ENCODE assay signal across 10 cellular contexts in genomic region chr4:55865228-55865806, GRCh38. TPM values are rescaled to one million over a fixed set of nuclear protein-coding genes. Genes with fewer than 3 reads are reported as not detected.
DNase-seq lines count a peak whose midpoint lies in the region; TF ChIP-seq lines count a peak whose summit lies in the region.
"Had no signal": no experiment of that assay in that cellular context is flagged by ENCODE, and none has a peak within 500 bp of the region (broad histone marks: within the 10 kb centered on the region; RNA-seq: fewer than 3 reads in every experiment).

No MANE protein-coding gene starts in this region.

- peak overlapping the region; percentile 84 for H3K9ac ChIP-seq in mesenchymal stem cell (ENCODE audit: low read length)

- POLR2A ChIA-PET in MCF 10A (lab: Yijun Ruan, JAX), result interaction anchor here (0.6 to 6.4 kb wide), 16 partner anchors 10 to 571 kb away, joined by 3 to 87 read pairs (median 4); partner anchors contain the start of genes EXOC1 and PAICS

- no peak overlapping the region for H3K18ac ChIP-seq in mesenchymal stem cell (ENCODE audit: low read depth in 1 of 2, low read length in 2 of 2)

- no peak overlapping the region for H2BK15ac ChIP-seq in mesenchymal stem cell (ENCODE audit: low read depth, poor library complexity, severe bottlenecking)

- H3K4me1 Mint-ChIP-seq in MCF 10A (ENCODE audit: insufficient read depth, unreplicated experiment), result peaks cover 22% of the 10 kb centered on the region

- no peak overlapping the region for H3K14ac ChIP-seq in mesenchymal stem cell (ENCODE audit: low read length in 2 of 2)

- DNase-seq in ACHN (peak; percentile 21), HT1080 (ENCODE audit: low read depth) (peak; percentile 81), MCF 10A (ENCODE audit: unreplicated experiment) (peak; percentile 48), mesenchymal stem cell (peak; percentile 54), D341Med (ENCODE audit: low spot score) (no peak), NCI-H1694 (lab: John Stamatoyannopoulos, UW) (no peak), LoVo (ENCODE audit: low spot score) (no peak)
- no peak for DNase-seq in central memory CD4-positive, alpha-beta T cell
- DNase-seq: naive thymus-derived CD8-positive, alpha-beta T cell; NCI-H446 had no signal

- H3K4me2 ChIP-seq in mesenchymal stem cell (ENCODE audit: low read length, poor library complexity, severe bottlenecking), result peak overlapping the region; percentile 4

- CTCF ChIA-PET in MCF 10A (lab: Yijun Ruan, JAX), result interaction anchor here (0.6 to 2.9 kb wide), 11 partner anchors 13 to 894 kb away, joined by 3 to 13 read pairs (median 4); no protein-coding TSS in a partner anchor

- H3K4ac ChIP-seq in mesenchymal stem cell (ENCODE audit: low read depth in 1 of 2, low read length in 2 of 2), result peak overlapping the region in 1 of 2 experiments; percentile 49

- no peak overlapping the region for H2BK12ac ChIP-seq in mesenchymal stem cell (ENCODE audit: low read length in 2 of 2)

- peak overlapping the region; percentile 11 for H2AFZ ChIP-seq in mesenchymal stem cell (ENCODE audit: low read depth, low read length)

- no peak overlapping the region for H4K8ac ChIP-seq in mesenchymal stem cell (ENCODE audit: low read length)

- 18% methylated on average over 2 of the region's 2 CpGs for WGBS in mesenchymal stem cell

- no peaks in the 10 kb centered on the region for H3K27me3 Mint-ChIP-seq in MCF 10A (ENCODE audit: insufficient read depth, unreplicated experiment)
- H3K27me3 Mint-ChIP-seq: naive thymus-derived CD8-positive, alpha-beta T cell had no signal

- H3K27ac Mint-ChIP-seq in MCF 10A (ENCODE audit: low read depth, unreplicated experiment), result peak overlapping the region; percentile 89

- peak overlapping the region in 1 of 2 experiments; percentile 58 for H3K4me3 ChIP-seq in mesenchymal stem cell (ENCODE audit: insufficient read depth in 1 of 2, low read depth in 1 of 2, low read length in 2 of 2)

- intact Hi-C loops in MCF 10A (cut with micrococcal nuclease), result loop anchor here (1.0 to 5.0 kb wide), 3 partner anchors 108 to 468 kb away; partner anchors contain the start of gene TMEM165

- peaks cover 9% of the 10 kb centered on the region for H3K79me1 ChIP-seq in mesenchymal stem cell (replicated peaks; ENCODE audit: low read length, poor library complexity, severe bottlenecking)

- TF ChIP-seq CTCF in MCF 10A (IDR thresholded peaks at IDR 0.05; ENCODE audit: unreplicated experiment), result no peak

- H3K36me3 Mint-ChIP-seq in MCF 10A (ENCODE audit: insufficient read depth, unreplicated experiment), result peaks cover 56% of the 10 kb centered on the region

- H2AK5ac ChIP-seq in mesenchymal stem cell (ENCODE audit: low read length, severe bottlenecking), result no peak overlapping the region

- no peak overlapping the region for H3K23ac ChIP-seq in mesenchymal stem cell (ENCODE audit: low read length in 2 of 2)

- no peaks in the 10 kb centered on the region for H3K9me3 Mint-ChIP-seq in MCF 10A (ENCODE audit: unreplicated experiment)
- H3K9me3 Mint-ChIP-seq: naive thymus-derived CD8-positive, alpha-beta T cell had no signal

- no peak overlapping the region for H2BK5ac ChIP-seq in mesenchymal stem cell (ENCODE audit: low read depth, low read length, poor library complexity, severe bottlenecking)

- peak overlapping the region; percentile 57 for H3K4me3 Mint-ChIP-seq in MCF 10A (ENCODE audit: unreplicated experiment)

- H3K4me1 ChIP-seq in mesenchymal stem cell (ENCODE audit: control insufficient read depth, insufficient read depth, low read depth, low read length), result peaks cover 5% of the 10 kb centered on the region

- H4K91ac ChIP-seq in mesenchymal stem cell (ENCODE audit: low read length), result no peak overlapping the region

- no peak overlapping the region for H2BK120ac ChIP-seq in mesenchymal stem cell (ENCODE audit: low read depth, low read length)

- in situ Hi-C loops in ACHN (cut with HindIII; ENCODE audit: low pct_ligation_motif_present, low pct_unique_long_range_greater_than_20kb, low sequenced_read_pairs), result no loop called here

- BruUV-seq in MCF 10A (replicated peaks; lab: Mats Ljungman, UMichigan), result no TSS peak

- H3K36me3 ChIP-seq in mesenchymal stem cell (ENCODE audit: control insufficient read depth in 1 of 2, insufficient read depth in 2 of 2, low read depth in 1 of 2, low read length in 2 of 2), result peaks cover 7 to 62% of the 10 kb centered on the region in 2 experiments

- no peaks in the 10 kb centered on the region for H3K27me3 ChIP-seq in mesenchymal stem cell (ENCODE audit: control insufficient read depth in 1 of 2, insufficient read depth in 1 of 2, low read length in 2 of 2)

- peak overlapping the region; percentile 92 for H3K27ac ChIP-seq in mesenchymal stem cell (ENCODE audit: low read length, poor library complexity, severe bottlenecking)

- no peaks in the 10 kb centered on the region for H3K9me3 ChIP-seq in mesenchymal stem cell (ENCODE audit: control insufficient read depth, low read length)

RNA-seq across cellular contexts. Expression of gene EXOC1, which starts 11.9 kb away (rescaled TPM):
- total RNA-seq in HT1080 (2014; rRNA removed; shearing (Covaris generic)), result 42.3 and 48.2 TPM in 2 replicates
- 34.0 and 40.5 TPM in 2 replicates for polyA plus RNA-seq in HT1080 (2015; cell fraction: cytosol; rRNA removed)
- 118 and 132 TPM in 2 replicates for polyA plus RNA-seq in HT1080 (2015; cell fraction: nucleus; rRNA removed)
- total RNA-seq in MCF 10A (2022), result 31.4 and 39.5 TPM in 2 replicates
- polyA plus RNA-seq in mesenchymal stem cell (2013, experiment 1 of 2), result 26.6 TPM
- polyA plus RNA-seq in mesenchymal stem cell (2013, experiment 2 of 2), result 27.0 TPM

RNA-seq across cellular contexts. Expression of gene EXOC1L, which starts 45.7 kb away (rescaled TPM):
- total RNA-seq in HT1080 (2014; rRNA removed; shearing (Covaris generic)), result not detected in 2 replicates
- not detected in 2 replicates for polyA plus RNA-seq in HT1080 (2015; cell fraction: cytosol; rRNA removed)
- polyA plus RNA-seq in HT1080 (2015; cell fraction: nucleus; rRNA removed), result not detected in 2 replicates
- total RNA-seq in MCF 10A (2022), result not detected in 2 replicates
- polyA plus RNA-seq in mesenchymal stem cell (2013, experiment 1 of 2), result not detected
- not detected for polyA plus RNA-seq in mesenchymal stem cell (2013, experiment 2 of 2)
- total RNA-seq: naive thymus-derived CD8-positive, alpha-beta T cell had no signal
- polyA plus RNA-seq: naive thymus-derived CD8-positive, alpha-beta T cell had no signal

Comparison
In these comparisons a context has a peak if more than half of its experiments do, and no peak if none do; other contexts are left out.
1. DNase-seq: peak in ACHN (single experiment), HT1080 (single experiment), MCF 10A (single experiment) and mesenchymal stem cell (single experiment); none in central memory CD4-positive, alpha-beta T cell (single experiment), D341Med (single experiment), NCI-H1694 (single experiment) and LoVo (single experiment).